ENCODE assay signal across 30 cellular contexts in genomic region chr16:77849640-77850258, GRCh38.
"Had no signal": no experiment of that assay in that cellular context is flagged by ENCODE, and none has a peak within 500 bp of the region (broad histone marks: within the 10 kb centered on the region; RNA-seq: fewer than 3 reads in every experiment).

No MANE protein-coding gene starts in this region.

- H3K36me3 ChIP-seq: breast epithelium, esophagus squamous epithelium, lower lobe of right lung, stomach, thyroid gland, upper lobe of left lung had no signal

- H3K4me3 ChIP-seq: breast epithelium, esophagus squamous epithelium, lower lobe of right lung, smooth muscle cell, stomach, thyroid gland, upper lobe of left lung had no signal

- H3K27ac Mint-ChIP-seq: activated B cell treated with CpG ODN at 0.5 μM for 24 hours; activated CD8-positive, alpha-beta T cell treated with anti-CD3 and anti-CD28 coated beads for 36 hours; activated T-helper 17 cell treated with anti-CD3 and anti-CD28 coated beads, Interleukin-2, amount 50 U/mL, for 72 hours; naive thymus-derived CD8-positive, alpha-beta T cell; progenitor cell of endocrine pancreas had no signal

- H3K27me3 Mint-ChIP-seq: activated B cell treated with CpG ODN at 0.5 μM for 24 hours had no signal

- DNase-seq: activated B cell treated with CpG ODN at 0.5 μM for 24 hours; activated CD4-positive, alpha-beta T cell treated with anti-CD3 and anti-CD28 coated beads, Interleukin-2, amount 50 U/mL, for 1 hour; activated CD8-positive, alpha-beta T cell treated with anti-CD3 and anti-CD28 coated beads for 36 hours; activated gamma-delta T cell treated with Interleukin-2 at 50 U/mL for 16 hours; activated naive CD4-positive, alpha-beta T cell treated with anti-CD3 and anti-CD28 coated beads, Interleukin-2, amount 50 U/mL, for 16 hours; activated T-cell treated with anti-CD3 and anti-CD28 coated beads, Interleukin-2, amount 50 U/mL, for 4 hours; amniotic stem cell; effector CD8-positive, alpha-beta T cell; esophagus squamous epithelium; foreskin melanocyte; islet precursor cell; left colon; lower lobe of right lung; mesenchymal stem cell; naive thymus-derived CD8-positive, alpha-beta T cell; retina; stimulated activated CD4-positive, alpha-beta T cell treated with anti-CD3 and anti-CD28 coated beads, Interleukin-1b, Interleukin-23, amount 100 ng/mL, for 48 hours; stimulated activated naive B cell treated with anti-CD40 and anti-IgM and Interleukin-4, amounts not matched to agents 10 μg/mL and 1 μg/mL and 100 μg/mL, for 72 hours; stomach; T-helper 2 cell; upper lobe of left lung had no signal

- H3K27ac ChIP-seq: breast epithelium, epithelial cell of prostate, esophagus squamous epithelium, lower lobe of right lung, stomach, thyroid gland, upper lobe of left lung had no signal

- H3K36me3 Mint-ChIP-seq: naive thymus-derived CD8-positive, alpha-beta T cell; stimulated activated naive B cell treated with anti-CD40 and anti-IgM and Interleukin-4, amounts not matched to agents 10 μg/mL and 1 μg/mL and 100 μg/mL, for 72 hours had no signal

- H3K27me3 ChIP-seq: breast epithelium, thyroid gland, upper lobe of left lung had no signal

- H3K9me3 Mint-ChIP-seq: activated B cell treated with CpG ODN at 0.5 μM for 24 hours; activated CD8-positive, alpha-beta T cell treated with anti-CD3 and anti-CD28 coated beads for 36 hours; activated T-cell treated with anti-CD3 and anti-CD28 coated beads, Interleukin-2, amount 50 U/mL, for 4 hours; activated T-helper 17 cell treated with anti-CD3 and anti-CD28 coated beads, Interleukin-2, amount 50 U/mL, for 72 hours; central memory CD8-positive, alpha-beta T cell had no signal

- ATAC-seq: activated CD8-positive, alpha-beta T cell treated with anti-CD3 and anti-CD28 coated beads for 36 hours; activated T-cell treated with anti-CD3 and anti-CD28 coated beads, Interleukin-2, amount 50 U/mL, for 4 hours; activated T-helper 17 cell treated with anti-CD3 and anti-CD28 coated beads, Interleukin-2, amount 50 U/mL, for 72 hours; left colon; lower lobe of right lung; naive thymus-derived CD8-positive, alpha-beta T cell; stimulated activated naive B cell treated with anti-CD40 and anti-IgM and Interleukin-4, amounts not matched to agents 10 μg/mL and 1 μg/mL and 100 μg/mL, for 72 hours had no signal

- H3K4me2 ChIP-seq: smooth muscle cell had no signal

- H3K4me1 Mint-ChIP-seq: activated B cell treated with CpG ODN at 0.5 μM for 24 hours; activated T-helper 17 cell treated with anti-CD3 and anti-CD28 coated beads, Interleukin-2, amount 50 U/mL, for 72 hours; central memory CD8-positive, alpha-beta T cell; naive thymus-derived CD8-positive, alpha-beta T cell; stimulated activated naive B cell treated with anti-CD40 and anti-IgM and Interleukin-4, amounts not matched to agents 10 μg/mL and 1 μg/mL and 100 μg/mL, for 72 hours had no signal

- FAIRE-seq: colon, endometrium had no signal

- H3K4me3 Mint-ChIP-seq: activated B cell treated with CpG ODN at 0.5 μM for 24 hours; activated CD8-positive, alpha-beta T cell treated with anti-CD3 and anti-CD28 coated beads for 36 hours; activated T-cell treated with anti-CD3 and anti-CD28 coated beads, Interleukin-2, amount 50 U/mL, for 4 hours; activated T-helper 17 cell treated with anti-CD3 and anti-CD28 coated beads, Interleukin-2, amount 50 U/mL, for 72 hours; central memory CD8-positive, alpha-beta T cell; naive thymus-derived CD8-positive, alpha-beta T cell; stimulated activated naive B cell treated with anti-CD40 and anti-IgM and Interleukin-4, amounts not matched to agents 10 μg/mL and 1 μg/mL and 100 μg/mL, for 72 hours had no signal

- H3K9me3 ChIP-seq: breast epithelium, esophagus squamous epithelium, lower lobe of right lung, stomach, thyroid gland, upper lobe of left lung had no signal

- H3K4me1 ChIP-seq: breast epithelium, esophagus squamous epithelium, lower lobe of right lung, stomach, upper lobe of left lung had no signal
